ENCODE assay signal across 8 cellular contexts in genomic region chr3:16513141-16514020, GRCh38. TPM values are rescaled to one million over a fixed set of nuclear protein-coding genes. Genes with fewer than 3 reads are reported as not detected.
A peak's percentile ranks its signal among the peaks of the same experiment; 100 is the strongest.
DNase-seq lines count a peak whose midpoint lies in the region; ATAC-seq, FAIRE-seq and TF ChIP-seq lines count a peak whose summit lies in the region.

Gene RFTN1 (minus strand): TSS chr3:16513699. CDS start chr3:16493869, 19,830 bp downstream.

- no peak for DNase-seq in G401 (ENCODE audit: low spot score)
- DNase-seq in M059J (ENCODE audit: low read depth) = peak; percentile 61
- peak; percentile 74 for DNase-seq in activated CD4-positive, alpha-beta T cell treated with anti-CD3 and anti-CD28 coated beads for 36 hours
- DNase-seq in colonic mucosa = peak; percentile 36
- no peak for DNase-seq in HepG2 (ENCODE audit: low spot score)
- DNase-seq in stimulated activated CD4-positive, alpha-beta T cell treated with anti-CD3 and anti-CD28 coated beads, Interleukin-4, amount 100 ng/mL, for 24 hours = peak; percentile 47
- no peak for DNase-seq in DMS153 treated with DMSO at 0.1 percent for 48 hours (lab: John Stamatoyannopoulos, UW; ENCODE audit: unreplicated experiment)

- no peak for TF ChIP-seq POLR2A in HepG2 (IDR thresholded peaks at IDR 0.05; ENCODE audit: insufficient read depth in 1 of 2, low read depth in 2 of 2, low read length in 2 of 2)

- TF ChIP-seq EP300 in HepG2 (IDR thresholded peaks at IDR 0.05; ENCODE audit: low read depth in 2 of 2, low read length in 2 of 2) = no peak
- TF ChIP-seq EP300 in HepG2 (CRISPR knock-in tag; IDR thresholded peaks at IDR 0.05; ENCODE audit: borderline replicate concordance) = no peak

- H3K4me1 Mint-ChIP-seq in activated CD4-positive, alpha-beta T cell treated with anti-CD3 and anti-CD28 coated beads for 36 hours = peaks cover 67% of the 10 kb centered on the region

- H3K9me3 ChIP-seq in colonic mucosa = no peaks in the 10 kb centered on the region
- H3K9me3 ChIP-seq in HepG2 (ENCODE audit: low read length) = no peaks in the 10 kb centered on the region

- no peaks in the 10 kb centered on the region for H4K20me1 ChIP-seq in HepG2 (ENCODE audit: insufficient read depth, low read length)

- ATAC-seq in activated CD4-positive, alpha-beta T cell treated with anti-CD3 and anti-CD28 coated beads for 36 hours = peak; percentile 10
- ATAC-seq in HepG2 (peak; percentile 59), GM21737 (IDR thresholded peaks at IDR 0.05; ENCODE audit: unreplicated experiment) (no peak)

- 26% methylated on average over 8 of the region's 92 CpGs for WGBS in HepG2 (ENCODE audit: low lambda C conversion rate)

- H3K4me3 Mint-ChIP-seq in activated CD4-positive, alpha-beta T cell treated with anti-CD3 and anti-CD28 coated beads for 36 hours = peak within 1 kb of the TSS; percentile 99

- H3K36me3 Mint-ChIP-seq in activated CD4-positive, alpha-beta T cell treated with anti-CD3 and anti-CD28 coated beads for 36 hours (ENCODE audit: low read depth) = peaks cover 30% of the 10 kb centered on the region

- H3K79me2 ChIP-seq in HepG2 (ENCODE audit: insufficient read depth, low read length) = no peaks in the 10 kb centered on the region

- no peak within 1 kb of the TSS for H2AFZ ChIP-seq in HepG2 (ENCODE audit: low read length)

- H3K36me3 ChIP-seq in colonic mucosa = no peaks in the 10 kb centered on the region
- no peaks in the 10 kb centered on the region for H3K36me3 ChIP-seq in HepG2 (replicated peaks in 1 of 2; ENCODE audit: control insufficient read depth in 1 of 2, insufficient read depth in 2 of 2, low read length in 2 of 2)

- in situ Hi-C loops in G401 (cut with HindIII; ENCODE audit: low sequenced_read_pairs) (no loop called here), HepG2 (cut with HindIII; ENCODE audit: extremely low pct_ligation_motif_present, low pct_unique_long_range_greater_than_20kb) (loop anchor here (10.0 kb wide), 1 partner anchor 219 kb away; no protein-coding TSS in a partner anchor)

- no peaks in the 10 kb centered on the region for H3K27me3 Mint-ChIP-seq in activated CD4-positive, alpha-beta T cell treated with anti-CD3 and anti-CD28 coated beads for 36 hours

- FAIRE-seq in HepG2 (lab: Jason Lieb, UNC) = no peak

- H3K27me3 ChIP-seq in colonic mucosa = peaks cover 3% of the 10 kb centered on the region
- H3K27me3 ChIP-seq in HepG2 (ENCODE audit: control insufficient read depth in 1 of 2, insufficient read depth in 2 of 2, low read length in 2 of 2) = peaks cover 3 to 56% of the 10 kb centered on the region in 2 experiments

- H3K9ac ChIP-seq in colonic mucosa (ENCODE audit: low read depth in 2 of 2, low read length in 2 of 2) = peak within 1 kb of the TSS; percentile 49 to 84
- H3K9ac ChIP-seq in HepG2 (ENCODE audit: insufficient read depth, low read depth, low read length) = no peak within 1 kb of the TSS

- BruUV-seq in HepG2 (replicated peaks; lab: Mats Ljungman, UMichigan) = no TSS peak

- no peak for TF ChIP-seq RAD21 in HepG2 (CRISPR knock-in tag; IDR thresholded peaks at IDR 0.05)

- CTCF ChIA-PET in activated CD4-positive, alpha-beta T cell treated with anti-CD3 and anti-CD28 coated beads for 36 hours (lab: Charles Lee) = interaction anchor here (1.8 kb wide), 2 partner anchors 199 to 209 kb away, joined by 4 to 8 read pairs; no protein-coding TSS in a partner anchor
- CTCF ChIA-PET in HepG2 (lab: Yijun Ruan, JAX; ENCODE audit: low intra/inter-chr PET ratio, low total read pairs) = no interaction called here

- POLR2A ChIA-PET in activated CD4-positive, alpha-beta T cell treated with anti-CD3 and anti-CD28 coated beads for 36 hours (lab: Charles Lee) = interaction anchor here (0.6 to 3.0 kb wide), 5 partner anchors 8 to 249 kb away, joined by 3 to 28 read pairs (median 5); partner anchors contain the start of genes DPH3 and OXNAD1
- POLR2A ChIA-PET in HepG2 (lab: Yijun Ruan, JAX) = no interaction called here

- H3K4me1 ChIP-seq in colonic mucosa (no peaks in the 10 kb centered on the region), HepG2 (ENCODE audit: insufficient read depth, low read length) (0 out of 2 replicates have a peak, but pooled peaks cover 7% of the 10 kb centered on the region)

- H3K9me3 Mint-ChIP-seq in activated CD4-positive, alpha-beta T cell treated with anti-CD3 and anti-CD28 coated beads for 36 hours (ENCODE audit: low read depth) = peaks cover 7% of the 10 kb centered on the region

- H3K4me2 ChIP-seq in HepG2 (ENCODE audit: low read depth, low read length) = peak within 1 kb of the TSS; percentile 49

- intact Hi-C loops in activated CD4-positive, alpha-beta T cell treated with anti-CD3 and anti-CD28 coated beads for 36 hours (cut with DNase I, micrococcal nuclease) = loop anchor here (1.0 to 5.0 kb wide), 11 partner anchors 37 to 1151 kb away; partner anchors contain the start of genes BTD (in 1 of the 2), DPH3 (in 1 of the 2), HACL1 (in 1 of the 2) and OXNAD1 (in 1 of the 2)
- intact Hi-C loops in colonic mucosa (cut with DNase I) = no loop called here
- intact Hi-C loops in HepG2 (cut with micrococcal nuclease; ENCODE audit: unreplicated experiment) = no loop called here

- H3K27ac ChIP-seq in colonic mucosa = peak within 1 kb of the TSS; percentile 69
- H3K27ac ChIP-seq in HepG2 (ENCODE audit: extremely low read length, insufficient read depth, low read length) = no peak within 1 kb of the TSS

- peak within 1 kb of the TSS; percentile 88 for H3K27ac Mint-ChIP-seq in activated CD4-positive, alpha-beta T cell treated with anti-CD3 and anti-CD28 coated beads for 36 hours

- TF ChIP-seq CTCF in colonic mucosa (IDR thresholded peaks at IDR 0.05) (no peak), HepG2 (CRISPR knock-in tag; IDR thresholded peaks at IDR 0.05) (no peak)

- H3K4me3 ChIP-seq in colonic mucosa (peak within 1 kb of the TSS; percentile 52), HepG2 (replicated peaks in 1 of 3; ENCODE audit: insufficient read depth in 1 of 3, low read depth in 2 of 3, low read length in 3 of 3) (peak within 1 kb of the TSS; percentile 16 to 65 (median 50); a peak in 3 of 6 replicates)

TF ChIP-seq in HepG2, 621 proteins besides CTCF, POLR2A, EP300 and RAD21 (continues in another document):
- TF ChIP-seq ZNF777 (CRISPR knock-in tag; IDR thresholded peaks at IDR 0.05) (peak; percentile 61), MIER2 (CRISPR knock-in tag; IDR thresholded peaks at IDR 0.05) (no peak), ZNF607 (CRISPR knock-in tag; IDR thresholded peaks at IDR 0.05; ENCODE audit: borderline replicate concordance) (no peak), MTF2 (CRISPR knock-in tag; IDR thresholded peaks at IDR 0.05; ENCODE audit: borderline replicate concordance) (peak; percentile 46; the same call in 1 of the 2 replicates), CREM (IDR thresholded peaks at IDR 0.05) (no peak), CREM (CRISPR knock-in tag; IDR thresholded peaks at IDR 0.05) (no peak), ZBTB38 (CRISPR knock-in tag; IDR thresholded peaks at IDR 0.05) (no peak), ZNF841 (CRISPR knock-in tag; IDR thresholded peaks at IDR 0.05; ENCODE audit: borderline replicate concordance) (no peak), ZNF569 (CRISPR knock-in tag; IDR thresholded peaks at IDR 0.05; ENCODE audit: borderline replicate concordance) (no peak), ZNF746 (CRISPR knock-in tag; IDR thresholded peaks at IDR 0.05) (no peak), MXI1 (IDR thresholded peaks at IDR 0.05; ENCODE audit: borderline replicate concordance, low read depth, low read length) (no peak)
- TF ChIP-seq, protein P1, sequence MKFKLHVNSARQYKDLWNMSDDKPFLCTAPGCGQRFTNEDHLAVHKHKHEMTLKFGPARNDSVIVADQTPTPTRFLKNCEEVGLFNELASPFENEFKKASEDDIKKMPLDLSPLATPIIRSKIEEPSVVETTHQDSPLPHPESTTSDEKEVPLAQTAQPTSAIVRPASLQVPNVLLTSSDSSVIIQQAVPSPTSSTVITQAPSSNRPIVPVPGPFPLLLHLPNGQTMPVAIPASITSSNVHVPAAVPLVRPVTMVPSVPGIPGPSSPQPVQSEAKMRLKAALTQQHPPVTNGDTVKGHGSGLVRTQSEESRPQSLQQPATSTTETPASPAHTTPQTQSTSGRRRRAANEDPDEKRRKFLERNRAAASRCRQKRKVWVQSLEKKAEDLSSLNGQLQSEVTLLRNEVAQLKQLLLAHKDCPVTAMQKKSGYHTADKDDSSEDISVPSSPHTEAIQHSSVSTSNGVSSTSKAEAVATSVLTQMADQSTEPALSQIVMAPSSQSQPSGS (CRISPR knock-in tag; IDR thresholded peaks at IDR 0.05) = no peak

RNA-seq across cellular contexts. Expression of gene RFTN1, which starts in this region (rescaled TPM):
- total RNA-seq in G401 (2014; rRNA removed; shearing (Covaris generic)) = 11.6 and 21.3 TPM in 2 replicates
- 26.4 and 39.3 TPM in 2 replicates for total RNA-seq in M059J (2014; rRNA removed; shearing (Covaris generic))
- 100 to 1,000 TPM; 101 to 113 TPM for total RNA-seq in activated CD4-positive, alpha-beta T cell treated with anti-CD3 and anti-CD28 coated beads for 36 hours
- total RNA-seq in colonic mucosa (10 to 100 TPM in 1 of 2 donors, 1 to 10 TPM in 1; 4.0 to 10.2 TPM), HepG2 (2016; rRNA removed; fragmentation: Illumina TruSeq; extraction: Trizol) (not detected in 2 replicates)
- total RNA-seq in HepG2 (2016; cell fraction: cytosol; rRNA removed; fragmentation: Illumina TruSeq; extraction: Trizol; ENCODE audit: low read depth) = 0.40 TPM in 1 of 2 replicates, not detected in the other
- total RNA-seq in HepG2 (2016; cell fraction: insoluble cytoplasmic fraction; rRNA removed; fragmentation: Illumina TruSeq; extraction: Trizol) = not detected in 2 replicates
- not detected in 2 replicates for total RNA-seq in HepG2 (2016; cell fraction: membrane; rRNA removed; fragmentation: Illumina TruSeq; extraction: Trizol)
- total RNA-seq in HepG2 (2016; cell fraction: nucleus; rRNA removed; fragmentation: Illumina TruSeq; extraction: Trizol) = not detected in 2 replicates
- polyA plus RNA-seq in HepG2 (2011; rRNA removed) = 0.24 TPM in 1 of 2 replicates, not detected in the other
- polyA plus RNA-seq in HepG2 (2011; cell fraction: cytosol; rRNA removed) = 0.08 and 0.22 TPM in 2 replicates
- 0.23 and 0.29 TPM in 2 replicates for polyA plus RNA-seq in HepG2 (2011; cell fraction: nucleus; rRNA removed)
- polyA plus RNA-seq in HepG2 (2012) = 0.30 and 0.35 TPM in 2 replicates
- not detected in 2 replicates for polyA plus RNA-seq in HepG2 (2016; cell fraction: cytosol; fragmentation: Illumina TruSeq; extraction: Trizol; ENCODE audit: low read depth)
- not detected in 2 replicates for polyA plus RNA-seq in HepG2 (2016; cell fraction: insoluble cytoplasmic fraction; fragmentation: Illumina TruSeq; extraction: Trizol; ENCODE audit: low read depth)
- not detected in 2 replicates for polyA plus RNA-seq in HepG2 (2016; cell fraction: membrane; fragmentation: Illumina TruSeq; extraction: Trizol; ENCODE audit: low read depth)
- polyA plus RNA-seq in HepG2 (2016; cell fraction: nucleus; fragmentation: Illumina TruSeq; extraction: Trizol; ENCODE audit: insufficient read depth, low read depth) = not detected in 2 replicates
- 0.12 TPM in 1 of 2 replicates, not detected in the other for polyA minus RNA-seq in HepG2 (2011; rRNA and poly(A)+ RNA removed; ENCODE audit: low replicate concordance)
- not detected in 2 replicates for polyA minus RNA-seq in HepG2 (2011; cell fraction: cytosol; rRNA and poly(A)+ RNA removed)
- not detected in 2 replicates for polyA minus RNA-seq in HepG2 (2011; cell fraction: nucleus; rRNA and poly(A)+ RNA removed)

Comparison
In these comparisons a context has a peak if more than half of its experiments do, and no peak if none do; other contexts are left out.
1. Peak in ATAC-seq, H3K4me3 ChIP-seq and H3K4me2 ChIP-seq in HepG2; RNA of the gene not detected or under 1 TPM.
2. DNase-seq: peak in M059J (single experiment), activated CD4-positive, alpha-beta T cell treated with anti-CD3 and anti-CD28 coated beads for 36 hours (single experiment), colonic mucosa (single experiment) and stimulated activated CD4-positive, alpha-beta T cell treated with anti-CD3 and anti-CD28 coated beads, Interleukin-4, amount 100 ng/mL, for 24 hours (single experiment); none in G401 (single experiment), HepG2 (single experiment) and DMS153 treated with DMSO at 0.1 percent for 48 hours (single experiment).
3. intact Hi-C loops: an anchor here in activated CD4-positive, alpha-beta T cell treated with anti-CD3 and anti-CD28 coated beads for 36 hours (1.0 to 5.0 kb wide); none called in colonic mucosa and HepG2.